In the genomic region with DNA sequence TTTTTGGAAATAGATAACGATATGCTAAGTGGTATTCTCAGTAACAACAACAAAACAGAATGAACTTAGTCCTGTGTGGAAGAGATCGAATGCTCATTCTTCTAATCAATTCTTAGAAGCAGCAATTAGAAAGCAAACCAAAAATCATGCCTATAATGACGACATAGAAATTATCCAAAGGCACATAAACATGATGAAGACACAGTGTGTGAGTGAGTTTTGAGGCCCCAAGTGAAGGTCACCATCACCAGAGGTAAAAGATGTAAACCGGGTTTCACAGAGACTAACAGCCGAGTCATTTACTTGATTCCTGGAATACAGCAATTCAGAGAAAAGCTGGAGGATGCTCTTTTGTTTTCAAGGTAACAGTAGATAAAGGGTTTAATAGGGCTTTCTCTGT, we compare ENCODE assay signal across 20 cellular contexts.
DNase-seq lines count a peak whose midpoint lies in the region; ATAC-seq, FAIRE-seq and TF ChIP-seq lines count a peak whose summit lies in the region.
"Had no signal": no experiment of that assay in that cellular context is flagged by ENCODE, and none has a peak within 500 bp of the region (broad histone marks: within the 10 kb centered on the region; RNA-seq: fewer than 3 reads in every experiment).

No MANE protein-coding gene starts in this region.

- no peak overlapping the region for H3K4ac ChIP-seq in H1 (replicated peaks; ENCODE audit: insufficient read length, low read depth, low read length)
- no peak overlapping the region for H3K4ac ChIP-seq in trophoblast cell (ENCODE audit: low read depth, low read length)

- H3K79me1 ChIP-seq in H1 (ENCODE audit: low read depth, low read length) (no peaks in the 10 kb centered on the region), trophoblast cell (ENCODE audit: low read length) (peaks cover 3% of the 10 kb centered on the region)

- TF ChIP-seq EP300 in H1 (IDR thresholded peaks at IDR 0.05; ENCODE audit: borderline replicate concordance in 1 of 2, low read depth in 2 of 2, low read length in 2 of 2) = no peak

- H4K91ac ChIP-seq in H1 (replicated peaks; ENCODE audit: insufficient read length, low read length) (no peak overlapping the region), trophoblast cell (ENCODE audit: low read depth, low read length) (no peak overlapping the region)

- no peak overlapping the region for H3K18ac ChIP-seq in H1 (ENCODE audit: extremely low read depth, low read length)
- no peak overlapping the region for H3K18ac ChIP-seq in trophoblast cell (ENCODE audit: low read length)

- POLR2A ChIA-PET in H1 (lab: Charles Lee; ENCODE audit: partially characterized antibody) = no interaction called here
- POLR2A ChIA-PET in naive thymus-derived CD8-positive, alpha-beta T cell (lab: Charles Lee) = no interaction called here

- no peak overlapping the region for H3K4me3 Mint-ChIP-seq in naive thymus-derived CD8-positive, alpha-beta T cell
- H3K4me3 Mint-ChIP-seq: CD14-positive monocyte; CD4-positive, alpha-beta memory T cell; IgD-negative memory B cell had no signal

- 91% methylated on average over 5 of the region's 5 CpGs; no CpG with 5 or more reads in 1 of the 2 experiments for WGBS in H1 (ENCODE audit: extremely low coverage in 1 of 2, insufficient coverage in 1 of 2, insufficient read length in 1 of 2, insufficient replicate concordance in 2 of 2, low coverage in 1 of 2, low lambda C conversion rate in 2 of 2, missing lambda C conversion rate in 1 of 2), 2 experiments
- no CpG with 5 or more reads among the region's 5 CpGs for WGBS in trophoblast cell (ENCODE audit: extremely low coverage, insufficient coverage, insufficient read length)

- H3K27ac ChIP-seq in H1 (ENCODE audit: low read depth, low read length) (no peak overlapping the region), trophoblast cell (ENCODE audit: low read depth, low read length) (peak overlapping the region; percentile 53)
- H3K27ac ChIP-seq: A549, BLaER1, HL-60 had no signal

- FAIRE-seq in HTR-8/SVneo (lab: Jason Lieb, UNC) (peak; percentile 60), H1 (lab: Jason Lieb, UNC) (no peak)
- FAIRE-seq: A549, GM12892, GM18507 had no signal

- no peak for ATAC-seq in HG03460 (IDR thresholded peaks at IDR 0.05; ENCODE audit: unreplicated experiment)
- no peak for ATAC-seq in naive thymus-derived CD8-positive, alpha-beta T cell
- ATAC-seq: A549 had no signal

- TF ChIP-seq CTCF in BE2C (IDR thresholded peaks at IDR 0.05; ENCODE audit: low read depth, low read length) (no peak), H1 (IDR thresholded peaks at IDR 0.05; ENCODE audit: control extremely low read depth in 1 of 3, insufficient read depth in 1 of 3, low read depth in 1 of 3, low read length in 3 of 3) (no peak)

- H3K36me3 ChIP-seq in BE2C (no peaks in the 10 kb centered on the region), H1 (ENCODE audit: control insufficient read depth in 2 of 4, insufficient read depth in 4 of 4, low read length in 3 of 4) (no peaks in the 10 kb centered on the region), trophoblast cell (ENCODE audit: control insufficient read depth in 1 of 2, insufficient read depth in 2 of 2, low read length in 2 of 2) (no peaks in the 10 kb centered on the region)
- H3K36me3 ChIP-seq: BLaER1, HAP-1 had no signal

- TF ChIP-seq RAD21 in H1 (IDR thresholded peaks at IDR 0.05 in 1 of 2, conservative IDR thresholded peaks at IDR 0.05 in 1 of 2; ENCODE audit: low read depth in 2 of 2, low read length in 2 of 2) = no peak

- H3K23ac ChIP-seq in H1 (ENCODE audit: insufficient read length) (no peak overlapping the region), trophoblast cell (ENCODE audit: low read length) (no peak overlapping the region)

- no peaks in the 10 kb centered on the region for H3K79me2 ChIP-seq in H1 (ENCODE audit: control insufficient read depth in 1 of 2, insufficient read depth in 2 of 2, low read length in 2 of 2)
- no peaks in the 10 kb centered on the region for H3K79me2 ChIP-seq in trophoblast cell (ENCODE audit: control insufficient read depth, insufficient read depth, low read length, poor library complexity)

- H2AK5ac ChIP-seq in H1 (ENCODE audit: low read depth, low read length) (no peak overlapping the region), trophoblast cell (ENCODE audit: low read length) (no peak overlapping the region)

- H3K4me2 ChIP-seq in H1 (ENCODE audit: insufficient read depth in 1 of 2, low read depth in 2 of 2, low read length in 2 of 2) (no peak overlapping the region), trophoblast cell (ENCODE audit: low read length) (peak overlapping the region; percentile 34)
- H3K4me2 ChIP-seq: A549, BLaER1 had no signal

- CTCF ChIA-PET in H1 (lab: Charles Lee; ENCODE audit: partially characterized antibody) = no interaction called here

- H2BK5ac ChIP-seq in H1 (ENCODE audit: low read depth, low read length) = no peak overlapping the region
- no peak overlapping the region for H2BK5ac ChIP-seq in trophoblast cell (ENCODE audit: low read depth, low read length, poor library complexity)

- DNase-seq in BE2C (no peak), HTR-8/SVneo (ENCODE audit: insufficient read length, low spot score) (no peak), H1 (ENCODE audit: low read depth in 1 of 2, low spot score in 2 of 2) (no peak), trophoblast cell (no peak), T-helper 2 cell (no peak)
- no peak for DNase-seq in naive thymus-derived CD8-positive, alpha-beta T cell
- DNase-seq: AML-193; CD4-positive, alpha-beta memory T cell; DMS79; GDM1; KBM-7 had no signal

- H2BK120ac ChIP-seq in H1 (replicated peaks; ENCODE audit: low read depth, low read length) (no peak overlapping the region), trophoblast cell (ENCODE audit: insufficient read depth, low read length, poor library complexity) (no peak overlapping the region)

- H2AFZ ChIP-seq in H1 (ENCODE audit: low read length) = peak overlapping the region; percentile 39; the same call in 1 of the 2 replicates
- H2AFZ ChIP-seq in trophoblast cell (ENCODE audit: insufficient read depth, low read length, poor library complexity) = no peak overlapping the region

- H3K9ac ChIP-seq in H1 (replicated peaks in 1 of 4; ENCODE audit: extremely low read depth in 1 of 4, low read depth in 3 of 4, low read length in 3 of 4) = no peak overlapping the region
- H3K9ac ChIP-seq in trophoblast cell (ENCODE audit: low read length) = no peak overlapping the region
- H3K9ac ChIP-seq: BLaER1 had no signal

- H4K8ac ChIP-seq in H1 (ENCODE audit: extremely low read depth, insufficient read depth, low read length) = no peak overlapping the region
- H4K8ac ChIP-seq in trophoblast cell (ENCODE audit: low read depth, low read length) = no peak overlapping the region

- no peak overlapping the region for H4K12ac ChIP-seq in trophoblast cell (ENCODE audit: low read depth, low read length)

- H2BK15ac ChIP-seq in H1 (ENCODE audit: low read length) = no peak overlapping the region

- H3K23me2 ChIP-seq in H1 (ENCODE audit: low read depth, low read length) = no peaks in the 10 kb centered on the region

- no peak overlapping the region for H4K5ac ChIP-seq in H1 (ENCODE audit: insufficient read length, low read depth, low read length)

- no peaks in the 10 kb centered on the region for H3K27me3 Mint-ChIP-seq in naive thymus-derived CD8-positive, alpha-beta T cell
- H3K27me3 Mint-ChIP-seq: CD4-positive, alpha-beta memory T cell; IgD-negative memory B cell had no signal

- H2BK12ac ChIP-seq in H1 (ENCODE audit: low read depth, low read length) = no peak overlapping the region
- H2BK12ac ChIP-seq in trophoblast cell (ENCODE audit: low read length) = no peak overlapping the region

- no peak overlapping the region for H2BK20ac ChIP-seq in H1 (ENCODE audit: low read length)

- no peak overlapping the region for H3K56ac ChIP-seq in H1 (replicated peaks; ENCODE audit: insufficient read length, low read depth, low read length)

- H3K4me1 ChIP-seq in BE2C (peaks cover 18% of the 10 kb centered on the region), H1 (replicated peaks in 1 of 4; ENCODE audit: control insufficient read depth in 3 of 4, insufficient read depth in 4 of 4, low read length in 3 of 4) (peaks cover 0 to 2% (median 0%) of the 10 kb centered on the region in 4 experiments; a peak in 1 of 7 replicates), trophoblast cell (ENCODE audit: control insufficient read depth in 1 of 2, insufficient read depth in 2 of 2, low read length in 2 of 2) (peaks cover 0 to 6% of the 10 kb centered on the region in 2 experiments)
- H3K4me1 ChIP-seq: A549, HAP-1 had no signal

- H4K20me1 ChIP-seq in H1 (replicated peaks in 1 of 2; ENCODE audit: control insufficient read depth in 1 of 2, insufficient read depth in 2 of 2, low read length in 2 of 2) = no peaks in the 10 kb centered on the region
- H4K20me1 ChIP-seq: BLaER1 had no signal

- H3K27ac Mint-ChIP-seq in naive thymus-derived CD8-positive, alpha-beta T cell = no peak overlapping the region
- H3K27ac Mint-ChIP-seq: CD14-positive monocyte; CD4-positive, alpha-beta memory T cell; IgD-negative memory B cell had no signal

- H3K9me3 ChIP-seq in BE2C (no peaks in the 10 kb centered on the region), H1 (ENCODE audit: insufficient read depth in 2 of 2, low read depth in 1 of 2, low read length in 1 of 2) (no peaks in the 10 kb centered on the region), trophoblast cell (ENCODE audit: insufficient read depth, low read depth, low read length) (no peaks in the 10 kb centered on the region)
- H3K9me3 ChIP-seq: BLaER1, HAP-1 had no signal

- peaks cover 0 to 9% (median 3%) of the 10 kb centered on the region in 9 donors for H3K9me3 Mint-ChIP-seq in naive thymus-derived CD8-positive, alpha-beta T cell

- H3K27me3 ChIP-seq in BE2C = no peaks in the 10 kb centered on the region
- no peaks in the 10 kb centered on the region for H3K27me3 ChIP-seq in H1 (replicated peaks in 1 of 4; ENCODE audit: control insufficient read depth in 3 of 4, extremely low read depth in 1 of 4, insufficient read depth in 3 of 4, low read length in 3 of 4)
- H3K27me3 ChIP-seq in trophoblast cell (ENCODE audit: insufficient read depth, low read length) = no peaks in the 10 kb centered on the region
- H3K27me3 ChIP-seq: BLaER1 had no signal

- no peak for TF ChIP-seq POLR2A in H1 (IDR thresholded peaks at IDR 0.05; ENCODE audit: control extremely low read depth in 1 of 2, low read depth in 2 of 2, low read length in 2 of 2)

- peak overlapping the region; percentile 46 for H3K4me3 ChIP-seq in BE2C (ENCODE audit: low read depth, low read length)
- H3K4me3 ChIP-seq in H1 (ENCODE audit: extremely low read depth in 1 of 4, insufficient read depth in 2 of 4, low read depth in 3 of 4, low read length in 4 of 4) = no peak overlapping the region
- H3K4me3 ChIP-seq in trophoblast cell (ENCODE audit: low read depth, low read length) = no peak overlapping the region
- H3K4me3 ChIP-seq: A549, BLaER1, HAP-1 had no signal

- no peaks in the 10 kb centered on the region for H3K36me3 Mint-ChIP-seq in naive thymus-derived CD8-positive, alpha-beta T cell
- H3K36me3 Mint-ChIP-seq: CD14-positive monocyte; CD4-positive, alpha-beta memory T cell; IgD-negative memory B cell had no signal

- H3K14ac ChIP-seq in H1 (ENCODE audit: insufficient read length) (no peak overlapping the region), trophoblast cell (ENCODE audit: low read length) (no peak overlapping the region)

- H3K4me1 Mint-ChIP-seq in naive thymus-derived CD8-positive, alpha-beta T cell = no peaks in the 10 kb centered on the region
- H3K4me1 Mint-ChIP-seq: CD14-positive monocyte; CD4-positive, alpha-beta memory T cell; IgD-negative memory B cell had no signal
